1 cellular context compared by ENCODE assay signal in genomic region chr1:55232448-55233148, GRCh38.
TF ChIP-seq lines count a peak whose summit lies in the region.

No MANE protein-coding gene starts in this region.

TF ChIP-seq in H1, 55 proteins besides CTCF, POLR2A, EP300 and RAD21:
- no peak for TF ChIP-seq PHF8 (conservative IDR thresholded peaks at IDR 0.05; ENCODE audit: low read depth, low read length)
- no peak for TF ChIP-seq SP4 (IDR thresholded peaks at IDR 0.05; ENCODE audit: low read length)
- peak; percentile 83 for TF ChIP-seq SRF (IDR thresholded peaks at IDR 0.05; ENCODE audit: low read depth, low read length)
- TF ChIP-seq KDM5A (IDR thresholded peaks at IDR 0.05; ENCODE audit: low read length): no peak
